30 cellular contexts compared by ENCODE assay signal in genomic region chr9:17986595-17986994, GRCh38.
"Had no signal": no experiment of that assay in that cellular context is flagged by ENCODE, and none has a peak within 500 bp of the region (broad histone marks: within the 10 kb centered on the region; RNA-seq: fewer than 3 reads in every experiment).

No MANE protein-coding gene starts in this region.

- DNase-seq: activated B cell treated with CpG ODN at 0.5 μM for 24 hours; activated CD4-positive, alpha-beta T cell treated with anti-CD3 and anti-CD28 coated beads for 48 hours; activated CD4-positive, alpha-beta T cell treated with anti-CD3 and anti-CD28 coated beads, Interleukin-2, amount 50 U/mL, for 1 hour; activated CD4-positive, alpha-beta T cell treated with anti-CD3 and anti-CD28 coated beads, Interleukin-2, amount 50 U/mL, for 48 hours; activated CD8-positive, alpha-beta memory T cell treated with anti-CD3 and anti-CD28 coated beads for 24 hours; activated CD8-positive, alpha-beta T cell treated with anti-CD3 and anti-CD28 coated beads for 36 hours; activated effector memory CD4-positive, alpha-beta T cell treated with Interleukin-2 at 50 U/mL for 16 hours; activated naive CD4-positive, alpha-beta T cell treated with anti-CD3 and anti-CD28 coated beads for 36 hours; activated naive CD8-positive, alpha-beta T cell treated with anti-CD3 and anti-CD28 coated beads for 36 hours; activated naive CD8-positive, alpha-beta T cell treated with anti-CD3 and anti-CD28 coated beads, Interleukin-2, amount 50 U/mL, for 24 hours; activated T-cell treated with anti-CD3 and anti-CD28 coated beads, Interleukin-2, amount 50 U/mL, for 4 hours; adrenal gland; amygdala; aorta; cortex of kidney; dermis blood vessel endothelial cell; effector CD8-positive, alpha-beta T cell; esophagus squamous epithelium; heart right ventricle; T-helper 1 cell; T-helper 17 cell; T1000; WERI-Rb-1 had no signal

- FAIRE-seq: endometrium, endothelial cell of umbilical vein had no signal

- H3K9me3 ChIP-seq: adrenal gland, breast epithelium, esophagus squamous epithelium, gastroesophageal sphincter had no signal

- H3K36me3 ChIP-seq: adrenal gland, breast epithelium, cardiac muscle cell, esophagus squamous epithelium, gastroesophageal sphincter, heart right ventricle, WERI-Rb-1 had no signal

- ATAC-seq: activated CD4-positive, CD25-positive, alpha-beta regulatory T cell treated with anti-CD3 and anti-CD28 coated beads, Interleukin-2, amount 50 U/mL, for 24 hours; activated CD8-positive, alpha-beta T cell treated with anti-CD3 and anti-CD28 coated beads for 36 hours; activated naive CD8-positive, alpha-beta T cell treated with anti-CD3 and anti-CD28 coated beads, Interleukin-2, amount 50 U/mL, for 24 hours; activated T-cell treated with anti-CD3 and anti-CD28 coated beads, Interleukin-2, amount 50 U/mL, for 4 hours; activated T-helper 17 cell treated with anti-CD3 and anti-CD28 coated beads, Interleukin-2, amount 50 U/mL, for 72 hours; gastroesophageal sphincter; heart right ventricle; T-helper 17 cell had no signal

- H3K4me3 ChIP-seq: adrenal gland, breast epithelium, cardiac muscle cell, esophagus squamous epithelium, gastroesophageal sphincter, heart right ventricle had no signal

- H3K4me1 ChIP-seq: adrenal gland, breast epithelium, esophagus squamous epithelium, heart right ventricle had no signal
